In the genomic region with DNA sequence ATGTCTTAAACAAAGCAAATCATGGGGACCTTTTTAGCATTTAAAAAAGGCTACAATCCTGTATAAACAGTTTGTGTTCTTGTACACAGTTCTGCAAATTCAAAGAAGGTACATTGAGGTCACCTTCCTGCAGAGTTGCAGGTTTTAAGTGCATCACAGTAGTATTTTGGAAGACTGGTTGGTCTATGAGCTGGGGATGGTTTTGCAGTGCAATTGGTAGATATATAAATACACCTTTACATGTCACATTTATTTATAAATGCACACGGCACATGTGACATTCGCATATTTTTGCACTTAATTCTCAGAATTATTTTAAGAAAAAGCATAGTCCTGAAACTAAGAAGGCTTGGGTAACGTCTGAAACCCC, we compare ENCODE assay signal across 8 cellular contexts. TPM values are rescaled to one million over a fixed set of nuclear protein-coding genes. Genes with fewer than 3 reads are reported as not detected.
DNase-seq lines count a peak whose midpoint lies in the region; ATAC-seq and TF ChIP-seq lines count a peak whose summit lies in the region.

No MANE protein-coding gene starts in this region.

- peaks cover 24% of the 10 kb centered on the region for H3K36me3 Mint-ChIP-seq in activated naive CD4-positive, alpha-beta T cell treated with anti-CD3 and anti-CD28 coated beads, Interleukin-2, amount 10 ng/mL, durations not matched to agents 7 days and 5 days
- H3K36me3 Mint-ChIP-seq in activated naive CD8-positive, alpha-beta T cell, result peaks cover 2% of the 10 kb centered on the region

- H2BK12ac ChIP-seq in mesenchymal stem cell (ENCODE audit: low read length in 2 of 2), result no peak overlapping the region

- peak overlapping the region; percentile 92 for H3K27ac Mint-ChIP-seq in activated naive CD4-positive, alpha-beta T cell treated with anti-CD3 and anti-CD28 coated beads, Interleukin-2, amount 10 ng/mL, durations not matched to agents 7 days and 5 days
- peak overlapping the region; percentile 96 for H3K27ac Mint-ChIP-seq in activated naive CD8-positive, alpha-beta T cell

- peak overlapping the region; percentile 92 for H3K9ac ChIP-seq in mesenchymal stem cell (ENCODE audit: low read length)

- no peak for TF ChIP-seq EP300 in transverse colon (IDR thresholded peaks at IDR 0.05; ENCODE audit: low read depth)

- H2AFZ ChIP-seq in mesenchymal stem cell (ENCODE audit: low read depth, low read length), result no peak overlapping the region

- ATAC-seq in mucosa of descending colon (no peak), HG02763 (IDR thresholded peaks at IDR 0.05; ENCODE audit: unreplicated experiment) (no peak)

- no peak for TF ChIP-seq CTCF in transverse colon (IDR thresholded peaks at IDR 0.05)
- TF ChIP-seq CTCF in mucosa of descending colon (IDR thresholded peaks at IDR 0.05), result no peak

- H3K27me3 ChIP-seq in mesenchymal stem cell (ENCODE audit: control insufficient read depth in 1 of 2, insufficient read depth in 1 of 2, low read length in 2 of 2) (no peaks in the 10 kb centered on the region), transverse colon (no peaks in the 10 kb centered on the region)

- no peak overlapping the region for H2AK5ac ChIP-seq in mesenchymal stem cell (ENCODE audit: low read length, severe bottlenecking)

- no peak overlapping the region for H3K14ac ChIP-seq in mesenchymal stem cell (ENCODE audit: low read length in 2 of 2)

- no peak overlapping the region for H3K23ac ChIP-seq in mesenchymal stem cell (ENCODE audit: low read length in 2 of 2)

- no peak overlapping the region for H3K27ac ChIP-seq in mesenchymal stem cell (ENCODE audit: low read length, poor library complexity, severe bottlenecking)
- H3K27ac ChIP-seq in transverse colon, result peak overlapping the region; percentile 90 to 97 (median 94)

- no peaks in the 10 kb centered on the region for H3K27me3 Mint-ChIP-seq in activated naive CD4-positive, alpha-beta T cell treated with anti-CD3 and anti-CD28 coated beads, Interleukin-2, amount 10 ng/mL, durations not matched to agents 7 days and 5 days
- H3K27me3 Mint-ChIP-seq in activated naive CD8-positive, alpha-beta T cell, result no peaks in the 10 kb centered on the region

- H3K4me3 Mint-ChIP-seq in activated naive CD4-positive, alpha-beta T cell treated with anti-CD3 and anti-CD28 coated beads, Interleukin-2, amount 10 ng/mL, durations not matched to agents 7 days and 5 days, result peak overlapping the region; percentile 76
- H3K4me3 Mint-ChIP-seq in activated naive CD8-positive, alpha-beta T cell, result peak overlapping the region; percentile 99

- no peak overlapping the region for H2BK5ac ChIP-seq in mesenchymal stem cell (ENCODE audit: low read depth, low read length, poor library complexity, severe bottlenecking)

- CTCF ChIA-PET in activated naive CD4-positive, alpha-beta T cell treated with anti-CD3 and anti-CD28 coated beads, Interleukin-2, amount 10 ng/mL, durations not matched to agents 7 days and 5 days (lab: Charles Lee), result interaction anchor here (0.6 to 1.2 kb wide), 7 partner anchors 18 to 87 kb away, joined by 3 to 5 read pairs (median 3); no protein-coding TSS in a partner anchor

- in situ Hi-C loops in transverse colon (cut with MboI; ENCODE audit: low pct_ligation_motif_present in 1 of 4, low pct_unique_long_range_greater_than_20kb in 1 of 4, low sequenced_read_pairs in 3 of 4), result loop anchor here in 1 of 4 donors (10.0 kb wide), 1 partner anchor 85 kb away; no protein-coding TSS in a partner anchor

- H3K18ac ChIP-seq in mesenchymal stem cell (ENCODE audit: low read depth in 1 of 2, low read length in 2 of 2), result no peak overlapping the region

- peaks cover 18 to 22% of the 10 kb centered on the region in 2 experiments for H3K36me3 ChIP-seq in mesenchymal stem cell (ENCODE audit: control insufficient read depth in 1 of 2, insufficient read depth in 2 of 2, low read depth in 1 of 2, low read length in 2 of 2)
- no peaks in the 10 kb centered on the region for H3K36me3 ChIP-seq in transverse colon
- H3K36me3 ChIP-seq in mucosa of descending colon (ENCODE audit: low read depth), result no peaks in the 10 kb centered on the region

- no peak overlapping the region for H2BK15ac ChIP-seq in mesenchymal stem cell (ENCODE audit: low read depth, poor library complexity, severe bottlenecking)

- intact Hi-C loops in transverse colon (cut with DNase I; ENCODE audit: low total_unique reads), result loop anchor here (2.0 to 5.0 kb wide), 2 partner anchors 47 to 105 kb away; no protein-coding TSS in a partner anchor
- intact Hi-C loops in mucosa of descending colon (cut with DNase I, micrococcal nuclease), result loop anchor here in 1 of 2 donors (10.0 kb wide), 2 partner anchors 85 kb away; no protein-coding TSS in a partner anchor

- peaks cover 21% of the 10 kb centered on the region for H3K79me1 ChIP-seq in mesenchymal stem cell (replicated peaks; ENCODE audit: low read length, poor library complexity, severe bottlenecking)

- WGBS in mesenchymal stem cell, result 98% methylated on average over 3 of the region's 3 CpGs
- WGBS in transverse colon (ENCODE audit: low coverage in 1 of 2), 2 donors, result 39 to 52% methylated on average over 3 of the region's 3 CpGs

- TF ChIP-seq POLR2A in transverse colon (IDR thresholded peaks at IDR 0.05), result no peak

- H3K4me1 ChIP-seq in mesenchymal stem cell (ENCODE audit: control insufficient read depth, insufficient read depth, low read depth, low read length) (peaks cover 17% of the 10 kb centered on the region), transverse colon (peaks cover 10 to 36% (median 26%) of the 10 kb centered on the region in 4 donors), mucosa of descending colon (ENCODE audit: low read depth) (peaks cover 14% of the 10 kb centered on the region)

- H4K91ac ChIP-seq in mesenchymal stem cell (ENCODE audit: low read length), result no peak overlapping the region

- no peak overlapping the region for H2BK120ac ChIP-seq in mesenchymal stem cell (ENCODE audit: low read depth, low read length)

- H3K4ac ChIP-seq in mesenchymal stem cell (ENCODE audit: low read depth in 1 of 2, low read length in 2 of 2), result no peak overlapping the region

- no peak for DNase-seq in activated naive CD4-positive, alpha-beta T cell treated with anti-CD3 and anti-CD28 coated beads, Interleukin-2, amount 10 ng/mL, durations not matched to agents 7 days and 5 days
- no peak for DNase-seq in activated naive CD4-positive, alpha-beta T cell treated with Interleukin-2 at 50 U/mL for 16 hours
- DNase-seq in mesenchymal stem cell (no peak), transverse colon (no peak), mucosa of descending colon (no peak)
- DNase-seq in stimulated activated CD4-positive, alpha-beta T cell treated with anti-CD3 and anti-CD28 coated beads, Interleukin-15, amount 100 ng/mL, for 24 hours, result no peak

- no peaks in the 10 kb centered on the region for H3K9me3 ChIP-seq in mesenchymal stem cell (ENCODE audit: control insufficient read depth, low read length)
- no peaks in the 10 kb centered on the region for H3K9me3 ChIP-seq in transverse colon
- no peaks in the 10 kb centered on the region for H3K9me3 ChIP-seq in mucosa of descending colon

- H3K4me3 ChIP-seq in mesenchymal stem cell (ENCODE audit: insufficient read depth in 1 of 2, low read depth in 1 of 2, low read length in 2 of 2), result peak overlapping the region in 1 of 2 experiments; percentile 94
- peak overlapping the region in 3 of 4 donors; percentile 66 to 89 (median 74) for H3K4me3 ChIP-seq in transverse colon
- H3K4me3 ChIP-seq in mucosa of descending colon, result no peak overlapping the region

- H3K4me1 Mint-ChIP-seq in activated naive CD4-positive, alpha-beta T cell treated with anti-CD3 and anti-CD28 coated beads, Interleukin-2, amount 10 ng/mL, durations not matched to agents 7 days and 5 days, result peaks cover 35% of the 10 kb centered on the region
- H3K4me1 Mint-ChIP-seq in activated naive CD8-positive, alpha-beta T cell (ENCODE audit: low read depth), result peaks cover 39% of the 10 kb centered on the region

- no peak overlapping the region for H4K8ac ChIP-seq in mesenchymal stem cell (ENCODE audit: low read length)

- peaks cover 8% of the 10 kb centered on the region for H3K9me3 Mint-ChIP-seq in activated naive CD4-positive, alpha-beta T cell treated with anti-CD3 and anti-CD28 coated beads, Interleukin-2, amount 10 ng/mL, durations not matched to agents 7 days and 5 days
- H3K9me3 Mint-ChIP-seq in activated naive CD8-positive, alpha-beta T cell (ENCODE audit: low read depth), result no peaks in the 10 kb centered on the region

- H3K4me2 ChIP-seq in mesenchymal stem cell (ENCODE audit: low read length, poor library complexity, severe bottlenecking), result no peak overlapping the region

RNA-seq across cellular contexts. Expression of a gene that starts 0.6 kb away (rescaled TPM):
- polyA plus RNA-seq in mesenchymal stem cell (2013, experiment 1 of 2), result 8.1 TPM
- polyA plus RNA-seq in mesenchymal stem cell (2013, experiment 2 of 2), result 8.0 TPM
- total RNA-seq in transverse colon (10 to 100 TPM; 14.3 to 57.6 (median 23.7) TPM), mucosa of descending colon (10 to 100 TPM in 2 of 3 donors, 1 to 10 TPM in 1; 9.5 to 90.3 (median 11.7) TPM)
